ENCODE assay signal across 1 cellular context in the genomic region with DNA sequence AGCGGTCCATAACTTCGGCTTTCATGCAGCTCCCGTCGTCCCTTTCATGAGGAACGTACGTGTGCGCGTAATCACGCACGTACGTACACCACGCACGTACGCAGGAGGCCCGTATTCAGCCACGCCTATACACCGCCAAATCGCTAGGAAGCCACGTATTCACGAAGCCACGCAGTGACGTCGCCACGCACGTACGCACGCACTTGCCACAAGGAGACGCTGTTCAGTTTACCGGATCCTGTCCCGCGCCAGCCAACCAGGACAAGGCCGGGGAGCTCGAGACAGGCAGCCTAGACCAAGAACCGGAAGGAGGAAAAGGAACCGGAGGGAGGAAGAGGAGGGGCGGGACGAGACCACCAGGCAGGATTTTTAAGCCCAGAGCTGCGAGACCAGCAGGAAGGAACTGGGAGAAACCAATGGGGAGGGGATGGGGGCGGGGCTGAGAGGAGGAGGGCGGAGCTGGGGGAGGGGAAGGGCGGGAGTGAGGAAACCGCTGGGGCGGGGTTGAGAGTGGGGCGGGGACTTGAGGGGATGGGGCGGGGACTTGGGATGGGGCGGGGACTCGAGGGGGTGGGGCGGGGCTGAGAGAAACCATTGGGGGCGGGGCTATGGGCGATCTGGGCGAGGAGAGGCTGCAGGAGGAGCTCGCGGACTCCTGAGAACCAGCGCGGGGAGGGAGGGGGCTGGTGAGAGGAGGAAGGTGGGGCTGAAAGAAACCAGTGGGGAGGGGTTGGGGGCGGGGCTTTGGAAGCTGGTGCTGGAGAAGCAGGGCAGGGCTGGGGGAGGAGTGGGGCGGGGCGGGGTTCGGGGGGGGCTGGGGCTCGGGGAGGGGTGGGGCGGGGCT.
TF ChIP-seq lines count a peak whose summit lies in the region.

TSS of gene EOLA2 (minus strand) at position 65 of the 844 bp plus-strand sequence. CDS start 4,617 bp downstream, outside the sequence.

TF ChIP-seq in GM12878, 131 proteins besides CTCF, POLR2A, EP300 and RAD21 (continued from another document and continues in another):
- TF ChIP-seq, protein P1, sequence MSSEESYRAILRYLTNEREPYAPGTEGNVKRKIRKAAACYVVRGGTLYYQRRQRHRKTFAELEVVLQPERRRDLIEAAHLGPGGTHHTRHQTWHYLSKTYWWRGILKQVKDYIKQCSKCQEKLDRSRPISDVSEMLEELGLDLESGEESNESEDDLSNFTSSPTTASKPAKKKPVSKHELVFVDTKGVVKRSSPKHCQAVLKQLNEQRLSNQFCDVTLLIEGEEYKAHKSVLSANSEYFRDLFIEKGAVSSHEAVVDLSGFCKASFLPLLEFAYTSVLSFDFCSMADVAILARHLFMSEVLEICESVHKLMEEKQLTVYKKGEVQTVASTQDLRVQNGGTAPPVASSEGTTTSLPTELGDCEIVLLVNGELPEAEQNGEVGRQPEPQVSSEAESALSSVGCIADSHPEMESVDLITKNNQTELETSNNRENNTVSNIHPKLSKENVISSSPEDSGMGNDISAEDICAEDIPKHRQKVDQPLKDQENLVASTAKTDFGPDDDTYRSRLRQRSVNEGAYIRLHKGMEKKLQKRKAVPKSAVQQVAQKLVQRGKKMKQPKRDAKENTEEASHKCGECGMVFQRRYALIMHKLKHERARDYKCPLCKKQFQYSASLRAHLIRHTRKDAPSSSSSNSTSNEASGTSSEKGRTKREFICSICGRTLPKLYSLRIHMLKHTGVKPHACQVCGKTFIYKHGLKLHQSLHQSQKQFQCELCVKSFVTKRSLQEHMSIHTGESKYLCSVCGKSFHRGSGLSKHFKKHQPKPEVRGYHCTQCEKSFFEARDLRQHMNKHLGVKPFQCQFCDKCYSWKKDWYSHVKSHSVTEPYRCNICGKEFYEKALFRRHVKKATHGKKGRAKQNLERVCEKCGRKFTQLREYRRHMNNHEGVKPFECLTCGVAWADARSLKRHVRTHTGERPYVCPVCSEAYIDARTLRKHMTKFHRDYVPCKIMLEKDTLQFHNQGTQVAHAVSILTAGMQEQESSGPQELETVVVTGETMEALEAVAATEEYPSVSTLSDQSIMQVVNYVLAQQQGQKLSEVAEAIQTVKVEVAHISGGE (CRISPR knock-in tag; IDR thresholded peaks at IDR 0.05), result no peak
- TF ChIP-seq SREBF1 (IDR thresholded peaks at IDR 0.05; ENCODE audit: low read length), result no peak
- no peak for TF ChIP-seq RFX5 (IDR thresholded peaks at IDR 0.05; ENCODE audit: low read depth, low read length)
- no peak for TF ChIP-seq TBL1XR1 (IDR thresholded peaks at IDR 0.05; ENCODE audit: low read depth, low read length)
- TF ChIP-seq, protein P2, sequence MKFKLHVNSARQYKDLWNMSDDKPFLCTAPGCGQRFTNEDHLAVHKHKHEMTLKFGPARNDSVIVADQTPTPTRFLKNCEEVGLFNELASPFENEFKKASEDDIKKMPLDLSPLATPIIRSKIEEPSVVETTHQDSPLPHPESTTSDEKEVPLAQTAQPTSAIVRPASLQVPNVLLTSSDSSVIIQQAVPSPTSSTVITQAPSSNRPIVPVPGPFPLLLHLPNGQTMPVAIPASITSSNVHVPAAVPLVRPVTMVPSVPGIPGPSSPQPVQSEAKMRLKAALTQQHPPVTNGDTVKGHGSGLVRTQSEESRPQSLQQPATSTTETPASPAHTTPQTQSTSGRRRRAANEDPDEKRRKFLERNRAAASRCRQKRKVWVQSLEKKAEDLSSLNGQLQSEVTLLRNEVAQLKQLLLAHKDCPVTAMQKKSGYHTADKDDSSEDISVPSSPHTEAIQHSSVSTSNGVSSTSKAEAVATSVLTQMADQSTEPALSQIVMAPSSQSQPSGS (IDR thresholded peaks at IDR 0.05; ENCODE audit: low read length), result no peak
- 0 out of 2 replicates have a peak, but pooled peaks have one; percentile 46 for TF ChIP-seq RB1 (IDR thresholded peaks at IDR 0.05; ENCODE audit: borderline replicate concordance)
- no peak for TF ChIP-seq ZNF622 (IDR thresholded peaks at IDR 0.05)
- no peak for TF ChIP-seq IRF5 (IDR thresholded peaks at IDR 0.05; ENCODE audit: borderline replicate concordance)
- TF ChIP-seq SP1 (IDR thresholded peaks at IDR 0.05; ENCODE audit: low read depth, low read length), result peak; percentile 54
- TF ChIP-seq ETV6 (conservative IDR thresholded peaks at IDR 0.05 in 1 of 2, IDR thresholded peaks at IDR 0.05 in 1 of 2; ENCODE audit: borderline replicate concordance in 1 of 2, low read depth in 1 of 2), result peak in 1 of 2 experiments; percentile 68; a peak in 1 of 4 replicates
- TF ChIP-seq TCF3 (IDR thresholded peaks at IDR 0.05; ENCODE audit: borderline replicate concordance, insufficient read depth, low read depth, low read length), result no peak
- no peak for TF ChIP-seq NRF1 (conservative IDR thresholded peaks at IDR 0.05; ENCODE audit: low read depth, low read length)
- no peak for TF ChIP-seq TCF12 (IDR thresholded peaks at IDR 0.05; ENCODE audit: low read depth, low read length)
- no peak for TF ChIP-seq TCF7 (IDR thresholded peaks at IDR 0.05; ENCODE audit: borderline replicate concordance)
- TF ChIP-seq NKRF (conservative IDR thresholded peaks at IDR 0.05), result no peak
- 0 out of 2 replicates have a peak, but pooled peaks have one; percentile 21 for TF ChIP-seq IRF3 (IDR thresholded peaks at IDR 0.05)
- TF ChIP-seq SPI1 (IDR thresholded peaks at IDR 0.05; ENCODE audit: borderline replicate concordance, insufficient read depth, low read depth, low read length), result peak; percentile 47; the same call in 1 of the 2 replicates
- TF ChIP-seq NBN (IDR thresholded peaks at IDR 0.05), result peak; percentile 69
- no peak for TF ChIP-seq SMARCA5 (IDR thresholded peaks at IDR 0.05)
- peak; percentile 88 for TF ChIP-seq EED (IDR thresholded peaks at IDR 0.05; ENCODE audit: low read depth)
- no peak for TF ChIP-seq SREBF2 (IDR thresholded peaks at IDR 0.05; ENCODE audit: low read length)
- TF ChIP-seq MXI1 (IDR thresholded peaks at IDR 0.05; ENCODE audit: low read depth, low read length), result peak; percentile 82; the same call in 1 of the 2 replicates
- no peak; the same call in 1 of the 2 replicates for TF ChIP-seq POLR2AphosphoS5 (IDR thresholded peaks at IDR 0.05; ENCODE audit: low read length)
- TF ChIP-seq MTA3 (IDR thresholded peaks at IDR 0.05; ENCODE audit: borderline replicate concordance, low read length), result no peak
- TF ChIP-seq SIN3A (IDR thresholded peaks at IDR 0.05; ENCODE audit: low read depth, low read length), result no peak
- TF ChIP-seq BRCA1 (IDR thresholded peaks at IDR 0.05; ENCODE audit: low read depth, low read length), result no peak
- TF ChIP-seq, protein P3, sequence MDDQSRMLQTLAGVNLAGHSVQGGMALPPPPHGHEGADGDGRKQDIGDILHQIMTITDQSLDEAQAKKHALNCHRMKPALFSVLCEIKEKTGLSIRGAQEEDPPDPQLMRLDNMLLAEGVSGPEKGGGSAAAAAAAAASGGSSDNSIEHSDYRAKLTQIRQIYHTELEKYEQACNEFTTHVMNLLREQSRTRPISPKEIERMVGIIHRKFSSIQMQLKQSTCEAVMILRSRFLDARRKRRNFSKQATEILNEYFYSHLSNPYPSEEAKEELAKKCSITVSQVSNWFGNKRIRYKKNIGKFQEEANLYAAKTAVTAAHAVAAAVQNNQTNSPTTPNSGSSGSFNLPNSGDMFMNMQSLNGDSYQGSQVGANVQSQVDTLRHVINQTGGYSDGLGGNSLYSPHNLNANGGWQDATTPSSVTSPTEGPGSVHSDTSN (IDR thresholded peaks at IDR 0.05; ENCODE audit: insufficient replicate concordance, low read depth, low read length), result no peak
- TF ChIP-seq IKZF1 (conservative IDR thresholded peaks at IDR 0.05), result peak; percentile 76
- no peak for TF ChIP-seq MYB (IDR thresholded peaks at IDR 0.05; ENCODE audit: borderline replicate concordance, low read depth, low read length)
- peak; percentile 32 for TF ChIP-seq RELA (IDR thresholded peaks at IDR 0.05; ENCODE audit: borderline replicate concordance, partially characterized antibody)
- TF ChIP-seq RELB (IDR thresholded peaks at IDR 0.05; ENCODE audit: low read depth), result peak; percentile 50; the same call in 1 of the 2 replicates
- no peak for TF ChIP-seq ZBTB33 (IDR thresholded peaks at IDR 0.05)
- no peak for TF ChIP-seq ZSCAN29 (IDR thresholded peaks at IDR 0.05)
- TF ChIP-seq FOS (IDR thresholded peaks at IDR 0.05; ENCODE audit: borderline replicate concordance, extremely low read depth, insufficient read length), result no peak
- no peak for TF ChIP-seq JUND (IDR thresholded peaks at IDR 0.05; ENCODE audit: low read depth, low read length)
- no peak for TF ChIP-seq CBFB (IDR thresholded peaks at IDR 0.05; ENCODE audit: low read depth)
- no peak for TF ChIP-seq TARDBP (IDR thresholded peaks at IDR 0.05; ENCODE audit: borderline replicate concordance)
- TF ChIP-seq CBX3 (IDR thresholded peaks at IDR 0.05; ENCODE audit: borderline replicate concordance, low read depth), result no peak
- TF ChIP-seq BMI1 (IDR thresholded peaks at IDR 0.05; ENCODE audit: borderline replicate concordance), result no peak
- TF ChIP-seq BACH1 (IDR thresholded peaks at IDR 0.05; ENCODE audit: borderline replicate concordance), result no peak
- TF ChIP-seq NR2C2 (IDR thresholded peaks at IDR 0.05; ENCODE audit: borderline replicate concordance, control insufficient read depth, insufficient read length, low read depth), result no peak
- no peak for TF ChIP-seq ASH2L (IDR thresholded peaks at IDR 0.05; ENCODE audit: borderline replicate concordance, low read depth)
- TF ChIP-seq SUPT20H (IDR thresholded peaks at IDR 0.05; ENCODE audit: borderline replicate concordance, control insufficient read depth, low read depth, low read length), result no peak
